In genomic region chr5:139904566-139905400, GRCh38 we compare ENCODE assay signal across 11 cellular contexts.
DNase-seq lines count a peak whose midpoint lies in the region; ATAC-seq and TF ChIP-seq lines count a peak whose summit lies in the region.
"Had no signal": no experiment of that assay in that cellular context is flagged by ENCODE, and none has a peak within 500 bp of the region (broad histone marks: within the 10 kb centered on the region; RNA-seq: fewer than 3 reads in every experiment).

No MANE protein-coding gene starts in this region.

- H3K4me1 Mint-ChIP-seq in osteocyte (ENCODE audit: unreplicated experiment): peaks cover 6% of the 10 kb centered on the region

- no peaks in the 10 kb centered on the region for H3K36me3 ChIP-seq in BLaER1 treated with 17β-estradiol and CSF1 and Interleukin-3, amounts not matched to agents 10 nM and 100 nM

- peaks cover 15 to 21% (median 17%) of the 10 kb centered on the region in 10 experiments for H3K4me1 ChIP-seq in BLaER1 treated with 17β-estradiol and CSF1 and Interleukin-3, amounts not matched to agents 10 nM and 100 nM

- ATAC-seq in HG02981 (IDR thresholded peaks at IDR 0.05; ENCODE audit: unreplicated experiment): no peak

- no peak for TF ChIP-seq CTCF in osteocyte (IDR thresholded peaks at IDR 0.05)

- no peak overlapping the region for H3K27ac Mint-ChIP-seq in osteocyte (ENCODE audit: unreplicated experiment)
- H3K27ac Mint-ChIP-seq: activated CD4-positive, alpha-beta memory T cell treated with anti-CD3 and anti-CD28 coated beads for 36 hours had no signal

- DNase-seq in NCI-H1694 (lab: John Stamatoyannopoulos, UW): peak; percentile 45
- DNase-seq in fibroblast of peridontal ligament (ENCODE audit: extremely low read depth): peak; percentile 15
- no peak for DNase-seq in osteocyte (ENCODE audit: extremely low spot score, unreplicated experiment)
- no peak for DNase-seq in activated gamma-delta T cell (lab: John Stamatoyannopoulos, UW)
- DNase-seq in NCI-H1048 (lab: John Stamatoyannopoulos, UW): no peak
- no peak for DNase-seq in kidney tubule cell (ENCODE audit: low spot score)
- DNase-seq: activated CD4-positive, alpha-beta memory T cell treated with anti-CD3 and anti-CD28 coated beads for 36 hours; DND-41; stimulated activated CD4-positive, alpha-beta T cell treated with anti-CD3 and anti-CD28 coated beads, Interleukin-4, amount 100 ng/mL, for 24 hours had no signal

- peaks cover 0 to 52% (median 23%) of the 10 kb centered on the region in 11 experiments; a peak in 14 of 22 replicates for H4K20me1 ChIP-seq in BLaER1 treated with 17β-estradiol and CSF1 and Interleukin-3, amounts not matched to agents 10 nM and 100 nM

- H3K36me3 Mint-ChIP-seq in osteocyte (ENCODE audit: unreplicated experiment): no peaks in the 10 kb centered on the region
- H3K36me3 Mint-ChIP-seq: activated CD4-positive, alpha-beta memory T cell treated with anti-CD3 and anti-CD28 coated beads for 36 hours had no signal

- peak overlapping the region; percentile 83 to 100 (median 97) for H3K4me2 ChIP-seq in BLaER1 treated with 17β-estradiol and CSF1 and Interleukin-3, amounts not matched to agents 10 nM and 100 nM

- H3K9me3 Mint-ChIP-seq in osteocyte (ENCODE audit: unreplicated experiment): no peaks in the 10 kb centered on the region
- H3K9me3 Mint-ChIP-seq: activated CD4-positive, alpha-beta memory T cell treated with anti-CD3 and anti-CD28 coated beads for 36 hours had no signal

- peak overlapping the region in 7 of 11 experiments; percentile 14 to 50 (median 43); a peak in 8 of 22 replicates for H3K9ac ChIP-seq in BLaER1 treated with 17β-estradiol and CSF1 and Interleukin-3, amounts not matched to agents 10 nM and 100 nM

- peaks cover 45% of the 10 kb centered on the region for H3K27me3 Mint-ChIP-seq in osteocyte (ENCODE audit: unreplicated experiment)

- 0 out of 22 replicates have a peak, but pooled peaks cover 0 to 4% (median 0%) of the 10 kb centered on the region in 11 experiments for H3K9me3 ChIP-seq in BLaER1 treated with 17β-estradiol and CSF1 and Interleukin-3, amounts not matched to agents 10 nM and 100 nM (replicated peaks in 1 of 11)

- H3K27ac ChIP-seq in BLaER1 treated with 17β-estradiol and CSF1 and Interleukin-3, amounts not matched to agents 10 nM and 100 nM: no peak overlapping the region

- peaks cover 68 to 84% (median 75%) of the 10 kb centered on the region in 11 experiments for H3K27me3 ChIP-seq in BLaER1 treated with 17β-estradiol and CSF1 and Interleukin-3, amounts not matched to agents 10 nM and 100 nM

- peak overlapping the region; percentile 50 to 73 (median 62) for H3K4me3 ChIP-seq in BLaER1 treated with 17β-estradiol and CSF1 and Interleukin-3, amounts not matched to agents 10 nM and 100 nM

- H3K4me3 Mint-ChIP-seq in osteocyte (ENCODE audit: unreplicated experiment): peak overlapping the region; percentile 22
- H3K4me3 Mint-ChIP-seq: activated CD4-positive, alpha-beta memory T cell treated with anti-CD3 and anti-CD28 coated beads for 36 hours had no signal

Comparison
In these comparisons a context has a peak if more than half of its experiments do, and no peak if none do; other contexts are left out.
1. DNase-seq: peak in NCI-H1694 (single experiment) and fibroblast of peridontal ligament (single experiment); none in osteocyte (single experiment), activated gamma-delta T cell (single experiment), NCI-H1048 (single experiment) and kidney tubule cell (single experiment).